In the genomic region with DNA sequence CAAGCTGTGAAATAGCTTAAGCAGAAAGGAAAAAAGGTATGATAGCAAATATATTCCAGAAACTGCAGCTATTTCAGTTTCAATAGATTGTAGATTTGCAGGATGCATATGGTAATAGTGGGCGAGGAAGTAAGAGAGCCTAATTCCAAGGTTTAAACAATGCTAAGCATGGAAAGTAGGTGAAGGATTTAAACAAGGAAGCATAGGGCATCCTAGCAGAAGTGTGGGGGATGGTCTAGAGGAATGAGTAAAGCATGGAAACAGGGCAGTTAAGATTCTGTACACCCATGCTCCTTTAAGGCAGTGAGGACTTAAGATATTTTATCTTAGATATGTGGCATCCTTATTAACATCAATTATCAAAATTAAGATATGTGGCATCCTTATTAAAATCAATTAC, we compare ENCODE assay signal across 8 cellular contexts. TPM values are rescaled to one million over a fixed set of nuclear protein-coding genes. Genes with fewer than 3 reads are reported as not detected.
A peak's percentile ranks its signal among the peaks of the same experiment; 100 is the strongest.
DNase-seq lines count a peak whose midpoint lies in the region; ATAC-seq and TF ChIP-seq lines count a peak whose summit lies in the region.

No MANE protein-coding gene starts in this region.

- TF ChIP-seq CTCF in activated B cell treated with CpG ODN at 0.5 μM for 24 hours (IDR thresholded peaks at IDR 0.05) = no peak

- H3K36me3 ChIP-seq in iPS-18a (ENCODE audit: control insufficient read depth, low read depth, low read length) = peaks cover 23% of the 10 kb centered on the region

- POLR2A ChIA-PET in activated B cell treated with CpG ODN at 0.5 μM for 24 hours (lab: Charles Lee) = interaction anchor here (0.6 to 2.1 kb wide), 4 partner anchors 92 to 379 kb away, joined by 3 to 10 read pairs (median 3); no protein-coding TSS in a partner anchor

- peak overlapping the region; percentile 97 for H3K9ac ChIP-seq in iPS-18a (ENCODE audit: low read length)

- H3K4me1 ChIP-seq in iPS-18a (ENCODE audit: control insufficient read depth, low read depth, low read length) = peaks cover 32% of the 10 kb centered on the region

- peaks cover 8% of the 10 kb centered on the region for H3K36me3 Mint-ChIP-seq in activated T-cell treated with anti-CD3 and anti-CD28 coated beads, Interleukin-2, amount 50 U/mL, for 4 hours (ENCODE audit: insufficient read depth)
- H3K36me3 Mint-ChIP-seq in activated B cell treated with CpG ODN at 0.5 μM for 24 hours (ENCODE audit: low read depth) = peaks cover 33% of the 10 kb centered on the region

- H3K4me3 ChIP-seq in iPS-18a (ENCODE audit: low read length) = peak overlapping the region; percentile 82

- CTCF ChIA-PET in activated B cell treated with CpG ODN at 0.5 μM for 24 hours (lab: Charles Lee) = interaction anchor here (0.9 to 2.1 kb wide), 4 partner anchors 246 to 366 kb away, joined by 4 to 11 read pairs (median 7); no protein-coding TSS in a partner anchor

- peak overlapping the region; percentile 6 for H3K27ac ChIP-seq in iPS-18a (ENCODE audit: low read length)

- intact Hi-C loops in activated B cell treated with CpG ODN at 0.5 μM for 24 hours (cut with micrococcal nuclease) = loop anchor here (2.0 to 10.0 kb wide), 2 partner anchors 20 to 210 kb away; no protein-coding TSS in a partner anchor

- no peaks in the 10 kb centered on the region for H3K9me3 Mint-ChIP-seq in activated T-cell treated with anti-CD3 and anti-CD28 coated beads, Interleukin-2, amount 50 U/mL, for 4 hours
- no peaks in the 10 kb centered on the region for H3K9me3 Mint-ChIP-seq in activated B cell treated with CpG ODN at 0.5 μM for 24 hours
- no peaks in the 10 kb centered on the region for H3K9me3 Mint-ChIP-seq in stimulated activated naive CD8-positive, alpha-beta T cell treated with anti-CD3 and anti-CD28 coated beads, Interleukin-15, amount 100 ng/mL, for 72 hours

- no peak overlapping the region for H3K27ac Mint-ChIP-seq in activated B cell treated with CpG ODN at 0.5 μM for 24 hours
- H3K27ac Mint-ChIP-seq in stimulated activated naive CD8-positive, alpha-beta T cell treated with anti-CD3 and anti-CD28 coated beads, Interleukin-15, amount 100 ng/mL, for 72 hours = peak overlapping the region in 1 of 2 donors; percentile 85

- H3K27me3 ChIP-seq in iPS-18a (ENCODE audit: control insufficient read depth, insufficient read depth, low read length) = no peaks in the 10 kb centered on the region

- ATAC-seq in activated T-cell treated with anti-CD3 and anti-CD28 coated beads, Interleukin-2, amount 50 U/mL, for 4 hours = no peak
- ATAC-seq in activated B cell treated with CpG ODN at 0.5 μM for 24 hours (ENCODE audit: low read depth) = no peak
- no peak for ATAC-seq in stimulated activated naive CD8-positive, alpha-beta T cell treated with anti-CD3 and anti-CD28 coated beads, Interleukin-15, amount 100 ng/mL, for 72 hours
- ATAC-seq in HG02973 (IDR thresholded peaks at IDR 0.05; ENCODE audit: unreplicated experiment) = no peak

- peaks cover 56% of the 10 kb centered on the region for H3K4me1 Mint-ChIP-seq in activated T-cell treated with anti-CD3 and anti-CD28 coated beads, Interleukin-2, amount 50 U/mL, for 4 hours (ENCODE audit: low read depth)
- peaks cover 62% of the 10 kb centered on the region for H3K4me1 Mint-ChIP-seq in activated B cell treated with CpG ODN at 0.5 μM for 24 hours
- H3K4me1 Mint-ChIP-seq in stimulated activated naive CD8-positive, alpha-beta T cell treated with anti-CD3 and anti-CD28 coated beads, Interleukin-15, amount 100 ng/mL, for 72 hours = peaks cover 56% of the 10 kb centered on the region

- H3K27me3 Mint-ChIP-seq in activated T-cell treated with anti-CD3 and anti-CD28 coated beads, Interleukin-2, amount 50 U/mL, for 4 hours (ENCODE audit: low read depth) = no peaks in the 10 kb centered on the region
- H3K27me3 Mint-ChIP-seq in activated B cell treated with CpG ODN at 0.5 μM for 24 hours = no peaks in the 10 kb centered on the region
- H3K27me3 Mint-ChIP-seq in stimulated activated naive CD8-positive, alpha-beta T cell treated with anti-CD3 and anti-CD28 coated beads, Interleukin-15, amount 100 ng/mL, for 72 hours = no peaks in the 10 kb centered on the region

- no peaks in the 10 kb centered on the region for H3K9me3 ChIP-seq in iPS-18a (ENCODE audit: control insufficient read depth, low read depth, low read length)

- DNase-seq in activated T-cell treated with anti-CD3 and anti-CD28 coated beads, Interleukin-2, amount 50 U/mL, for 4 hours = no peak
- no peak for DNase-seq in activated T-cell treated with anti-CD3 and anti-CD28 coated beads for 4 hours
- no peak for DNase-seq in activated B cell treated with CpG ODN at 0.5 μM for 24 hours
- DNase-seq in stimulated activated naive CD8-positive, alpha-beta T cell treated with anti-CD3 and anti-CD28 coated beads, Interleukin-15, amount 100 ng/mL, for 72 hours = no peak
- DNase-seq in NCI-H2107 treated with DMSO at 0.1 percent for 48 hours (lab: John Stamatoyannopoulos, UW; ENCODE audit: unreplicated experiment) = no peak
- no peak for DNase-seq in NCI-H345 (lab: John Stamatoyannopoulos, UW)

- H3K4me3 Mint-ChIP-seq in activated T-cell treated with anti-CD3 and anti-CD28 coated beads, Interleukin-2, amount 50 U/mL, for 4 hours = peak overlapping the region; percentile 98
- peak overlapping the region; percentile 97 for H3K4me3 Mint-ChIP-seq in activated B cell treated with CpG ODN at 0.5 μM for 24 hours
- peak overlapping the region; percentile 95 to 96 for H3K4me3 Mint-ChIP-seq in stimulated activated naive CD8-positive, alpha-beta T cell treated with anti-CD3 and anti-CD28 coated beads, Interleukin-15, amount 100 ng/mL, for 72 hours

RNA-seq across cellular contexts. Expression of gene IVNS1ABP, which starts 2.6 kb away (rescaled TPM):
- total RNA-seq in activated T-cell treated with anti-CD3 and anti-CD28 coated beads, Interleukin-2, amount 50 U/mL, for 4 hours = 10 to 100 TPM; 52.8 to 61.2 (median 54.3) TPM
- 130 and 149 TPM in 2 replicates for total RNA-seq in activated B cell treated with CpG ODN at 0.5 μM for 24 hours
